Comparison of ENCODE assay signal across 1 cellular context in the genomic region with DNA sequence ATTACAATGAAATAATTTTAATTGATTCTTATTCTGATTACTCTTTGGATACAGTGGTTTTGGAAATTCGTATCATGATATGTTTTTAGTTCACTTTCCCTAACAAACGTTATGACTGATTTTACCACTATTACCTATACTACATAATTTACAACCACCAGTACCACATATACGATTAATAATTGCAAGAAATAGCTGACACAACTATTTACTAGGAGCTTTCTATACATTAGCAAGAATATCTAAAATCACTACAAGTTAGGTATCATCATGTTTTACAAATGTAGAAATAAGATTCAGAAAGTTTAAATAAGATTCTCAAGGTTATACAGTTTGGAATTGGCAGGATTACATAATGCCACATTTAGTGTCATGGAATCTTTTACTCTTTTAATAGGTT.
TF ChIP-seq lines count a peak whose summit lies in the region.

No MANE protein-coding gene starts in this region.

TF ChIP-seq in K562, 482 proteins besides CTCF, POLR2A, EP300 and RAD21 (continued from another document):
- TF ChIP-seq, protein P1, sequence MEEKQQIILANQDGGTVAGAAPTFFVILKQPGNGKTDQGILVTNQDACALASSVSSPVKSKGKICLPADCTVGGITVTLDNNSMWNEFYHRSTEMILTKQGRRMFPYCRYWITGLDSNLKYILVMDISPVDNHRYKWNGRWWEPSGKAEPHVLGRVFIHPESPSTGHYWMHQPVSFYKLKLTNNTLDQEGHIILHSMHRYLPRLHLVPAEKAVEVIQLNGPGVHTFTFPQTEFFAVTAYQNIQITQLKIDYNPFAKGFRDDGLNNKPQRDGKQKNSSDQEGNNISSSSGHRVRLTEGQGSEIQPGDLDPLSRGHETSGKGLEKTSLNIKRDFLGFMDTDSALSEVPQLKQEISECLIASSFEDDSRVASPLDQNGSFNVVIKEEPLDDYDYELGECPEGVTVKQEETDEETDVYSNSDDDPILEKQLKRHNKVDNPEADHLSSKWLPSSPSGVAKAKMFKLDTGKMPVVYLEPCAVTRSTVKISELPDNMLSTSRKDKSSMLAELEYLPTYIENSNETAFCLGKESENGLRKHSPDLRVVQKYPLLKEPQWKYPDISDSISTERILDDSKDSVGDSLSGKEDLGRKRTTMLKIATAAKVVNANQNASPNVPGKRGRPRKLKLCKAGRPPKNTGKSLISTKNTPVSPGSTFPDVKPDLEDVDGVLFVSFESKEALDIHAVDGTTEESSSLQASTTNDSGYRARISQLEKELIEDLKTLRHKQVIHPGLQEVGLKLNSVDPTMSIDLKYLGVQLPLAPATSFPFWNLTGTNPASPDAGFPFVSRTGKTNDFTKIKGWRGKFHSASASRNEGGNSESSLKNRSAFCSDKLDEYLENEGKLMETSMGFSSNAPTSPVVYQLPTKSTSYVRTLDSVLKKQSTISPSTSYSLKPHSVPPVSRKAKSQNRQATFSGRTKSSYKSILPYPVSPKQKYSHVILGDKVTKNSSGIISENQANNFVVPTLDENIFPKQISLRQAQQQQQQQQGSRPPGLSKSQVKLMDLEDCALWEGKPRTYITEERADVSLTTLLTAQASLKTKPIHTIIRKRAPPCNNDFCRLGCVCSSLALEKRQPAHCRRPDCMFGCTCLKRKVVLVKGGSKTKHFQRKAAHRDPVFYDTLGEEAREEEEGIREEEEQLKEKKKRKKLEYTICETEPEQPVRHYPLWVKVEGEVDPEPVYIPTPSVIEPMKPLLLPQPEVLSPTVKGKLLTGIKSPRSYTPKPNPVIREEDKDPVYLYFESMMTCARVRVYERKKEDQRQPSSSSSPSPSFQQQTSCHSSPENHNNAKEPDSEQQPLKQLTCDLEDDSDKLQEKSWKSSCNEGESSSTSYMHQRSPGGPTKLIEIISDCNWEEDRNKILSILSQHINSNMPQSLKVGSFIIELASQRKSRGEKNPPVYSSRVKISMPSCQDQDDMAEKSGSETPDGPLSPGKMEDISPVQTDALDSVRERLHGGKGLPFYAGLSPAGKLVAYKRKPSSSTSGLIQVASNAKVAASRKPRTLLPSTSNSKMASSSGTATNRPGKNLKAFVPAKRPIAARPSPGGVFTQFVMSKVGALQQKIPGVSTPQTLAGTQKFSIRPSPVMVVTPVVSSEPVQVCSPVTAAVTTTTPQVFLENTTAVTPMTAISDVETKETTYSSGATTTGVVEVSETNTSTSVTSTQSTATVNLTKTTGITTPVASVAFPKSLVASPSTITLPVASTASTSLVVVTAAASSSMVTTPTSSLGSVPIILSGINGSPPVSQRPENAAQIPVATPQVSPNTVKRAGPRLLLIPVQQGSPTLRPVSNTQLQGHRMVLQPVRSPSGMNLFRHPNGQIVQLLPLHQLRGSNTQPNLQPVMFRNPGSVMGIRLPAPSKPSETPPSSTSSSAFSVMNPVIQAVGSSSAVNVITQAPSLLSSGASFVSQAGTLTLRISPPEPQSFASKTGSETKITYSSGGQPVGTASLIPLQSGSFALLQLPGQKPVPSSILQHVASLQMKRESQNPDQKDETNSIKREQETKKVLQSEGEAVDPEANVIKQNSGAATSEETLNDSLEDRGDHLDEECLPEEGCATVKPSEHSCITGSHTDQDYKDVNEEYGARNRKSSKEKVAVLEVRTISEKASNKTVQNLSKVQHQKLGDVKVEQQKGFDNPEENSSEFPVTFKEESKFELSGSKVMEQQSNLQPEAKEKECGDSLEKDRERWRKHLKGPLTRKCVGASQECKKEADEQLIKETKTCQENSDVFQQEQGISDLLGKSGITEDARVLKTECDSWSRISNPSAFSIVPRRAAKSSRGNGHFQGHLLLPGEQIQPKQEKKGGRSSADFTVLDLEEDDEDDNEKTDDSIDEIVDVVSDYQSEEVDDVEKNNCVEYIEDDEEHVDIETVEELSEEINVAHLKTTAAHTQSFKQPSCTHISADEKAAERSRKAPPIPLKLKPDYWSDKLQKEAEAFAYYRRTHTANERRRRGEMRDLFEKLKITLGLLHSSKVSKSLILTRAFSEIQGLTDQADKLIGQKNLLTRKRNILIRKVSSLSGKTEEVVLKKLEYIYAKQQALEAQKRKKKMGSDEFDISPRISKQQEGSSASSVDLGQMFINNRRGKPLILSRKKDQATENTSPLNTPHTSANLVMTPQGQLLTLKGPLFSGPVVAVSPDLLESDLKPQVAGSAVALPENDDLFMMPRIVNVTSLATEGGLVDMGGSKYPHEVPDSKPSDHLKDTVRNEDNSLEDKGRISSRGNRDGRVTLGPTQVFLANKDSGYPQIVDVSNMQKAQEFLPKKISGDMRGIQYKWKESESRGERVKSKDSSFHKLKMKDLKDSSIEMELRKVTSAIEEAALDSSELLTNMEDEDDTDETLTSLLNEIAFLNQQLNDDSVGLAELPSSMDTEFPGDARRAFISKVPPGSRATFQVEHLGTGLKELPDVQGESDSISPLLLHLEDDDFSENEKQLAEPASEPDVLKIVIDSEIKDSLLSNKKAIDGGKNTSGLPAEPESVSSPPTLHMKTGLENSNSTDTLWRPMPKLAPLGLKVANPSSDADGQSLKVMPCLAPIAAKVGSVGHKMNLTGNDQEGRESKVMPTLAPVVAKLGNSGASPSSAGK (IDR thresholded peaks at IDR 0.05), result no peak
- no peak for TF ChIP-seq SP1 (CRISPR knock-in tag; IDR thresholded peaks at IDR 0.05)
- TF ChIP-seq ZNF316 (IDR thresholded peaks at IDR 0.05), result peak; percentile 64
